Comparison of ENCODE assay signal across 11 cellular contexts in genomic region chr5:37696190-37697021, GRCh38.
DNase-seq lines count a peak whose midpoint lies in the region; ATAC-seq and TF ChIP-seq lines count a peak whose summit lies in the region.
"Had no signal": no experiment of that assay in that cellular context is flagged by ENCODE, and none has a peak within 500 bp of the region (broad histone marks: within the 10 kb centered on the region; RNA-seq: fewer than 3 reads in every experiment).

No MANE protein-coding gene starts in this region.

- peaks cover 2% of the 10 kb centered on the region for H3K9me3 Mint-ChIP-seq in type B pancreatic cell
- peaks cover 7 to 8% of the 10 kb centered on the region in 2 donors for H3K9me3 Mint-ChIP-seq in activated naive CD4-positive, alpha-beta T cell treated with anti-CD3 and anti-CD28 coated beads, Interleukin-2, amount 50 U/mL, for 72 hours

- DNase-seq in HCEC 1CT (peak; percentile 66), RPMI7951 (ENCODE audit: low read depth) (peak; percentile 60), foreskin keratinocyte (peak; percentile 85 to 91), kidney glomerular epithelial cell (lab: John Stamatoyannopoulos, UW) (no peak), type B pancreatic cell (ENCODE audit: extremely low spot score, unreplicated experiment) (no peak), MV-4-11 (lab: John Stamatoyannopoulos, UW) (no peak)
- DNase-seq in activated naive CD4-positive, alpha-beta T cell treated with anti-CD3 and anti-CD28 coated beads, Interleukin-2, amount 50 U/mL, for 72 hours (ENCODE audit: low spot score in 2 of 2) = no peak
- DNase-seq: NCI-H1694 had no signal

- no peak overlapping the region for H3K27ac Mint-ChIP-seq in type B pancreatic cell
- H3K27ac Mint-ChIP-seq in activated naive CD4-positive, alpha-beta T cell treated with anti-CD3 and anti-CD28 coated beads, Interleukin-2, amount 50 U/mL, for 72 hours = no peak overlapping the region
- H3K27ac Mint-ChIP-seq: B cell; dendritic cell treated with granulocyte-macrophage colony-stimulating factor and Interleukin-4, amounts not matched to agents 40 ng/mL and 50 ng/mL, for 4 days had no signal

- peak overlapping the region; percentile 17; the same call in 1 of the 2 replicates for H3K27ac ChIP-seq in 22Rv1
- no peak overlapping the region for H3K27ac ChIP-seq in foreskin keratinocyte

- H3K4me1 Mint-ChIP-seq in type B pancreatic cell (ENCODE audit: unreplicated experiment) = no peaks in the 10 kb centered on the region
- H3K4me1 Mint-ChIP-seq: B cell had no signal

- peaks cover 14% of the 10 kb centered on the region for H3K4me1 ChIP-seq in foreskin keratinocyte

- TF ChIP-seq CTCF in 22Rv1 (IDR thresholded peaks at IDR 0.05) = no peak
- TF ChIP-seq CTCF in foreskin keratinocyte (conservative IDR thresholded peaks at IDR 0.05) = peak; percentile 36
- TF ChIP-seq CTCF in type B pancreatic cell (conservative IDR thresholded peaks at IDR 0.05) = no peak

- H3K27me3 ChIP-seq in foreskin keratinocyte = no peaks in the 10 kb centered on the region

- no peaks in the 10 kb centered on the region for H3K27me3 Mint-ChIP-seq in type B pancreatic cell
- H3K27me3 Mint-ChIP-seq: B cell; dendritic cell treated with granulocyte-macrophage colony-stimulating factor and Interleukin-4, amounts not matched to agents 40 ng/mL and 50 ng/mL, for 4 days had no signal

- H3K36me3 Mint-ChIP-seq in type B pancreatic cell = peaks cover 13% of the 10 kb centered on the region
- peaks cover 6 to 10% of the 10 kb centered on the region in 2 donors for H3K36me3 Mint-ChIP-seq in activated naive CD4-positive, alpha-beta T cell treated with anti-CD3 and anti-CD28 coated beads, Interleukin-2, amount 50 U/mL, for 72 hours

- ATAC-seq in foreskin keratinocyte = peak; percentile 99
- ATAC-seq in activated naive CD4-positive, alpha-beta T cell treated with anti-CD3 and anti-CD28 coated beads, Interleukin-2, amount 50 U/mL, for 72 hours = no peak

- no peak overlapping the region for H3K4me3 Mint-ChIP-seq in type B pancreatic cell
- H3K4me3 Mint-ChIP-seq: B cell; dendritic cell treated with granulocyte-macrophage colony-stimulating factor and Interleukin-4, amounts not matched to agents 40 ng/mL and 50 ng/mL, for 4 days had no signal

Comparison
In these comparisons a context has a peak if more than half of its experiments do, and no peak if none do; other contexts are left out.
1. DNase-seq: peak in HCEC 1CT (single experiment), RPMI7951 (single experiment) and foreskin keratinocyte (2 of 2); none in kidney glomerular epithelial cell (single experiment), type B pancreatic cell (single experiment), MV-4-11 (single experiment) and activated naive CD4-positive, alpha-beta T cell treated with anti-CD3 and anti-CD28 coated beads, Interleukin-2, amount 50 U/mL, for 72 hours (0 of 2).